13 cellular contexts compared by ENCODE assay signal in genomic region chr18:31512203-31512764, GRCh38. TPM values are rescaled to one million over a fixed set of nuclear protein-coding genes. Genes with fewer than 3 reads are reported as not detected.
A peak's percentile ranks its signal among the peaks of the same experiment; 100 is the strongest.
DNase-seq lines count a peak whose midpoint lies in the region; ATAC-seq and TF ChIP-seq lines count a peak whose summit lies in the region.
"Had no signal": no experiment of that assay in that cellular context is flagged by ENCODE, and none has a peak within 500 bp of the region (broad histone marks: within the 10 kb centered on the region; RNA-seq: fewer than 3 reads in every experiment).

No MANE protein-coding gene starts in this region.

- H3K36me3 ChIP-seq in brain microvascular endothelial cell (replicated peaks) (no peaks in the 10 kb centered on the region), vagina (no peaks in the 10 kb centered on the region), esophagus muscularis mucosa (no peaks in the 10 kb centered on the region)
- H3K36me3 ChIP-seq: heart right ventricle, neutrophil had no signal

- in situ Hi-C loops in brain microvascular endothelial cell (cut with HindIII; ENCODE audit: low pct_ligation_motif_present, low sequenced_read_pairs), result no loop called here

- H3K9me3 ChIP-seq in vagina (no peaks in the 10 kb centered on the region), esophagus muscularis mucosa (no peaks in the 10 kb centered on the region)
- H3K9me3 ChIP-seq: neutrophil had no signal

- no peak for TF ChIP-seq EP300 in esophagus muscularis mucosa (IDR thresholded peaks at IDR 0.05)

- TF ChIP-seq POLR2A in vagina (IDR thresholded peaks at IDR 0.05), result no peak
- TF ChIP-seq POLR2A in esophagus muscularis mucosa (IDR thresholded peaks at IDR 0.05; ENCODE audit: low read depth), result no peak

- H3K4me3 ChIP-seq in brain microvascular endothelial cell (ENCODE audit: low read depth, low read length) (no peak overlapping the region), vagina (no peak overlapping the region), esophagus muscularis mucosa (no peak overlapping the region)
- H3K4me3 ChIP-seq: heart right ventricle had no signal

- WGBS in esophagus muscularis mucosa, result 68% methylated on average over 6 of the region's 6 CpGs

- peaks cover 16% of the 10 kb centered on the region for H3K4me1 ChIP-seq in vagina
- no peaks in the 10 kb centered on the region for H3K4me1 ChIP-seq in esophagus muscularis mucosa

- H3K27me3 ChIP-seq in brain microvascular endothelial cell (replicated peaks), result no peaks in the 10 kb centered on the region
- H3K27me3 ChIP-seq in vagina, result no peaks in the 10 kb centered on the region
- H3K27me3 ChIP-seq in esophagus muscularis mucosa, result peaks cover 0 to 5% (median 0%) of the 10 kb centered on the region in 4 donors
- H3K27me3 ChIP-seq: heart right ventricle, neutrophil had no signal

- ATAC-seq in Right ventricle myocardium superior (ENCODE audit: poor library complexity), result peak; percentile 51
- ATAC-seq in Right ventricle myocardium inferior, result no peak
- peak; percentile 92 for ATAC-seq in left colon

- DNase-seq in Right ventricle myocardium superior, result no peak
- DNase-seq in Right ventricle myocardium inferior (ENCODE audit: missing footprints), result no peak
- peak; percentile 90 for DNase-seq in brain microvascular endothelial cell
- DNase-seq in left colon, result peak; percentile 67 to 90
- DNase-seq in vagina (ENCODE audit: extremely low spot score in 2 of 2), result no peak
- no peak for DNase-seq in esophagus muscularis mucosa (ENCODE audit: extremely low spot score)
- no peak for DNase-seq in activated CD4-positive, alpha-beta T cell treated with anti-CD3 and anti-CD28 coated beads, Interleukin-2, amount 50 U/mL, for 4 hours
- DNase-seq in posterior vena cava (ENCODE audit: low spot score), result no peak
- DNase-seq: activated CD4-positive, alpha-beta T cell treated with anti-CD3 and anti-CD28 coated beads, Interleukin-2, amount 50 U/mL, for 1 hour; amygdala; heart right ventricle; NCI-H1048 had no signal

- TF ChIP-seq CTCF in brain microvascular endothelial cell (IDR thresholded peaks at IDR 0.05; ENCODE audit: low read depth, low read length, missing control alignments) (no peak), vagina (IDR thresholded peaks at IDR 0.05) (no peak), esophagus muscularis mucosa (IDR thresholded peaks at IDR 0.05) (no peak)

- H3K27ac ChIP-seq in brain microvascular endothelial cell, result peak overlapping the region; percentile 81
- peak overlapping the region; percentile 66 for H3K27ac ChIP-seq in vagina
- no peak overlapping the region for H3K27ac ChIP-seq in esophagus muscularis mucosa (replicated peaks in 1 of 4)
- H3K27ac ChIP-seq: heart right ventricle, neutrophil had no signal

- intact Hi-C loops in Right ventricle myocardium superior (cut with DNase I), result no loop called here
- intact Hi-C loops in Right ventricle myocardium inferior (cut with DNase I), result no loop called here
- intact Hi-C loops in left colon (cut with DNase I, micrococcal nuclease), result no loop called here
- intact Hi-C loops in vagina (cut with DNase I), result no loop called here
- intact Hi-C loops in esophagus muscularis mucosa (cut with DNase I), result no loop called here
- intact Hi-C loops in posterior vena cava (cut with DNase I), result no loop called here

RNA-seq across cellular contexts. Expression of gene DSG2, which starts 14.3 kb away (rescaled TPM):
- 37.1 TPM for total RNA-seq in Right ventricle myocardium superior
- 35.7 TPM for total RNA-seq in Right ventricle myocardium inferior
- 100 to 1,000 TPM; 311 to 330 TPM for total RNA-seq in left colon
- total RNA-seq in vagina, result 11.8 TPM
- total RNA-seq in esophagus muscularis mucosa, result 1 to 10 TPM; 1.2 to 6.2 (median 2.9) TPM
- total RNA-seq in posterior vena cava, result 1 to 10 TPM; 2.2 to 2.6 TPM

Comparison
In these comparisons a context has a peak if more than half of its experiments do, and no peak if none do; other contexts are left out.
1. DNase-seq: peak in brain microvascular endothelial cell (single experiment) and left colon (2 of 2); none in Right ventricle myocardium superior (single experiment), Right ventricle myocardium inferior (single experiment), vagina (0 of 2), esophagus muscularis mucosa (single experiment), activated CD4-positive, alpha-beta T cell treated with anti-CD3 and anti-CD28 coated beads, Interleukin-2, amount 50 U/mL, for 4 hours (0 of 2) and posterior vena cava (single experiment).
2. H3K27ac ChIP-seq: peak in brain microvascular endothelial cell (single experiment) and vagina (single experiment); none in esophagus muscularis mucosa (0 of 4).